Comparison of ENCODE assay signal across 8 cellular contexts in the genomic region with DNA sequence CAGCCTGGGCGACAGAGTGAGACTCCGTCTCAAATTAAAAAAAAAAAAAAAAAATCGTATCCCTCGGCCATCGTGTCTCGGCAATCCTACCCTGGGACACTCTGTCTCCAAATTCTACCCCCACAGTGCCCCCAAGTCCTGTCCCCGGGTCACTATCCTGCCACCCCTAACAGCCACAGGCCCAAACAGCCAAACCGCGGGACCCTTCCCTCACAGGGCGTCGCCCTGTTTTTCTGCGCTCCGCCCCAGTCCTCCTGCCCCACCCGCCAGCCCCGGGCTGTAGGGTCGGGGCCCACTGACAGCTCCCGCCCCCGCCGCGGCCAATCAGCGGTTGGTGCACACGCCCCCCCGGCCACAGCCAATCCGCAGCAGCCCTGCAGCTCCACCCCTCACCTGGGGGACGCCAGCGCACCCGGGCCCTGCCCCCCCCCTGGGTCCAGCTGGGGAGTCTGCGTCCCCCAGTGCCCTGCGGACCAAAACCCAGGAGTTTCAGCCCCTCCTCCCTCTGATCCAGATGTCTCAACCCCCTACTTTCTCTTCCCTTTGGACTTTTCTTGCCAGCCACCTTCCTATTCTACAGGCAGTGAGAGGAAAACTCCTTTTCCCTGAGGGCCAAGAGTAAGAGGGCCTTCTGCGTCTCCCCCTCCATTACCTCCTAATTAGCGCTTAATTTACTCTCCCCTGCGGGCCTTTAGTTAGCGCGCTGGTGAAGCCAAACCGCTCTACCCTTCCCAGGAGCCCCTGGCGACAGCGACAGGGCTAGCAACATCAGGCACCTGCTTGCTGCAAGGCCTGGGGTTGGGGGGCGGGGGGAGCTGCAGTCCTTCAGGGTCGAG. TPM values are rescaled to one million over a fixed set of nuclear protein-coding genes. Genes with fewer than 3 reads are reported as not detected.
DNase-seq lines count a peak whose midpoint lies in the region; ATAC-seq and TF ChIP-seq lines count a peak whose summit lies in the region.
"Had no signal": no experiment of that assay in that cellular context is flagged by ENCODE, and none has a peak within 500 bp of the region (broad histone marks: within the 10 kb centered on the region; RNA-seq: fewer than 3 reads in every experiment).

No MANE protein-coding gene starts in this region.

- 8 to 9% methylated on average over 30 to 39 of the region's 39 CpGs for WGBS in testis, 2 donors

- peak overlapping the region; percentile 61 for H3K4me2 ChIP-seq in PC-3 (ENCODE audit: low read length)
- no peak overlapping the region for H3K4me2 ChIP-seq in neural cell (ENCODE audit: low read length)

- no peak for TF ChIP-seq CTCF in PC-3 (conservative IDR thresholded peaks at IDR 0.05; ENCODE audit: low read depth, low read length)
- no peak for TF ChIP-seq CTCF in foreskin keratinocyte (conservative IDR thresholded peaks at IDR 0.05)
- no peak for TF ChIP-seq CTCF in neural cell (IDR thresholded peaks at IDR 0.05; ENCODE audit: poor library complexity, severe bottlenecking)
- TF ChIP-seq CTCF in testis (IDR thresholded peaks at IDR 0.05), result no peak

- H3K4me3 ChIP-seq in HUES48 (ENCODE audit: low read depth, low read length), result peak overlapping the region; percentile 58
- no peak overlapping the region; the same call in 1 of the 2 replicates for H3K4me3 ChIP-seq in PC-3 (ENCODE audit: low read length)
- peak overlapping the region; percentile 49 for H3K4me3 ChIP-seq in neural cell (ENCODE audit: low read length)
- peak overlapping the region; percentile 61 to 65 for H3K4me3 ChIP-seq in testis

- H3K4me1 ChIP-seq in HUES48 (ENCODE audit: control insufficient read depth, insufficient read depth, low read length) (peaks cover 13% of the 10 kb centered on the region), PC-3 (ENCODE audit: insufficient read depth, low read length) (peaks cover 8% of the 10 kb centered on the region; the same call in 1 of the 2 replicates), foreskin keratinocyte (no peaks in the 10 kb centered on the region), testis (peaks cover 21% of the 10 kb centered on the region)

- H3K9ac ChIP-seq in HUES48 (ENCODE audit: low read depth, low read length) (peak overlapping the region; percentile 48; the same call in 1 of the 2 replicates), PC-3 (ENCODE audit: low read length) (no peak overlapping the region), neural cell (ENCODE audit: low read length) (no peak overlapping the region)

- no peak overlapping the region for H2AFZ ChIP-seq in PC-3 (ENCODE audit: low read length)
- H2AFZ ChIP-seq in neural cell (ENCODE audit: low read depth, low read length), result no peak overlapping the region

- ATAC-seq in GM18502 (IDR thresholded peaks at IDR 0.05; ENCODE audit: poor library complexity, unreplicated experiment), result peak; percentile 50
- ATAC-seq in PC-3, result peak; percentile 50
- peak; percentile 61 for ATAC-seq in foreskin keratinocyte

- DNase-seq in PC-3 (peak; percentile 31), foreskin keratinocyte (peak; percentile 39 to 100), testis (peak; percentile 93)
- DNase-seq in activated naive CD4-positive, alpha-beta T cell (lab: John Stamatoyannopoulos, UW), result peak in 3 of 4 experiments; percentile 12 to 56 (median 13)

- no TSS peak for BruUV-seq in PC-3 (replicated peaks; lab: Mats Ljungman, UMichigan)

- no peaks in the 10 kb centered on the region for H4K20me1 ChIP-seq in PC-3 (ENCODE audit: low read length)
- no peaks in the 10 kb centered on the region for H4K20me1 ChIP-seq in neural cell (ENCODE audit: insufficient read depth)

- CTCF ChIA-PET in PC-3 (lab: Charles Lee), result interaction anchor here (0.9 kb wide), 1 partner anchor 181 kb away, joined by 6 read pairs; a partner anchor contains a TSS

- intact Hi-C loops in PC-3 (cut with micrococcal nuclease) (no loop called here), testis (cut with DNase I; ENCODE audit: low total_unique reads) (no loop called here)

- no peak for TF ChIP-seq EP300 in neural cell (conservative IDR thresholded peaks at IDR 0.05; ENCODE audit: poor library complexity, severe bottlenecking)

- no peaks in the 10 kb centered on the region for H3K9me3 ChIP-seq in HUES48 (ENCODE audit: control insufficient read depth, insufficient read depth, low read length)
- no peaks in the 10 kb centered on the region for H3K9me3 ChIP-seq in PC-3 (ENCODE audit: low read length)
- no peaks in the 10 kb centered on the region for H3K9me3 ChIP-seq in neural cell (ENCODE audit: low read length)
- H3K9me3 ChIP-seq in testis, result no peaks in the 10 kb centered on the region

- H3K9me2 ChIP-seq in PC-3 (replicated peaks; ENCODE audit: low read length) (no peaks in the 10 kb centered on the region), neural cell (ENCODE audit: insufficient read depth, low read length) (no peaks in the 10 kb centered on the region)

- H3K27me3 ChIP-seq in HUES48 (ENCODE audit: control insufficient read depth, insufficient read depth, low read length), result no peaks in the 10 kb centered on the region
- H3K27me3 ChIP-seq in PC-3 (ENCODE audit: low read length), result no peaks in the 10 kb centered on the region
- no peaks in the 10 kb centered on the region for H3K27me3 ChIP-seq in foreskin keratinocyte
- no peaks in the 10 kb centered on the region for H3K27me3 ChIP-seq in neural cell (ENCODE audit: insufficient read depth, low read depth, low read length)
- no peaks in the 10 kb centered on the region for H3K27me3 ChIP-seq in testis

- TF ChIP-seq POLR2A in testis (IDR thresholded peaks at IDR 0.05), result peak; percentile 49

- no peak for TF ChIP-seq RAD21 in neural cell (conservative IDR thresholded peaks at IDR 0.05)

- H3K36me3 ChIP-seq in HUES48 (ENCODE audit: control insufficient read depth, insufficient read depth, low read length), result no peaks in the 10 kb centered on the region
- H3K36me3 ChIP-seq in PC-3 (ENCODE audit: low read depth, low read length), result no peaks in the 10 kb centered on the region
- no peaks in the 10 kb centered on the region for H3K36me3 ChIP-seq in neural cell (ENCODE audit: insufficient read depth, low read length)
- no peaks in the 10 kb centered on the region for H3K36me3 ChIP-seq in testis (ENCODE audit: low read depth, missing control alignments)

- POLR2A ChIA-PET in PC-3 (lab: Charles Lee; ENCODE audit: unreplicated experiment), result no interaction called here

- H3K79me2 ChIP-seq in PC-3 (ENCODE audit: low read length) (peaks cover 22% of the 10 kb centered on the region), neural cell (replicated peaks; ENCODE audit: insufficient read depth, low read length) (no peaks in the 10 kb centered on the region)

- H3K27ac ChIP-seq in HUES48 (ENCODE audit: low read depth, low read length) (peak overlapping the region; percentile 69), PC-3 (ENCODE audit: low read length) (no peak overlapping the region), foreskin keratinocyte (no peak overlapping the region), neural cell (ENCODE audit: low read length) (no peak overlapping the region), testis (peak overlapping the region; percentile 72 to 91)

- H3F3A ChIP-seq in PC-3 (ENCODE audit: low read length, unreplicated experiment) (no peaks in the 10 kb centered on the region), neural cell (ENCODE audit: insufficient read depth, low read length, poor library complexity, severe bottlenecking) (no peaks in the 10 kb centered on the region)

TF ChIP-seq in neural cell, 6 proteins besides CTCF, POLR2A, EP300 and RAD21 (continues in another document):
- no peak for TF ChIP-seq EZH2 (IDR thresholded peaks at IDR 0.05; ENCODE audit: borderline replicate concordance, insufficient read depth, low read length, poor library complexity, severe bottlenecking)

RNA-seq across cellular contexts. Expression of a gene that starts 1.5 kb away (rescaled TPM):
- total RNA-seq in PC-3 (2014; rRNA removed) (41.1 and 50.0 TPM in 2 replicates), foreskin keratinocyte (40.9 and 42.9 TPM in 2 replicates), testis (10 to 100 TPM; 58.5 to 67.4 TPM)
- polyA plus RNA-seq in foreskin keratinocyte (52.5 and 56.8 TPM in 2 replicates), neural cell (19.5 and 28.5 TPM in 2 replicates), testis (ENCODE audit: insufficient read depth, low read depth, low replicate concordance) (38.0 TPM)
- 15.5 and 15.6 TPM in 2 replicates for polyA minus RNA-seq in neural cell

RNA-seq across cellular contexts. Expression of a gene that starts 24.0 kb away (rescaled TPM):
- total RNA-seq in PC-3 (2014; rRNA removed) (15.0 and 15.4 TPM in 2 replicates), foreskin keratinocyte (4.0 and 4.4 TPM in 2 replicates), testis (10 to 100 TPM in 1 of 2 donors, 1 to 10 TPM in 1; 5.6 to 11.9 TPM)
- polyA plus RNA-seq in foreskin keratinocyte (7.6 and 9.6 TPM in 2 replicates), neural cell (0.40 and 0.44 TPM in 2 replicates), testis (ENCODE audit: insufficient read depth, low read depth, low replicate concordance) (8.8 TPM)
- not detected in 2 replicates for polyA minus RNA-seq in neural cell

RNA-seq across cellular contexts. Expression of a gene that starts 56.1 kb away (rescaled TPM):
- 0.63 and 1.2 TPM in 2 replicates for total RNA-seq in PC-3 (2014; rRNA removed)
- 6.3 and 7.4 TPM in 2 replicates for total RNA-seq in foreskin keratinocyte
- 8.5 and 9.2 TPM in 2 replicates for polyA plus RNA-seq in foreskin keratinocyte
- polyA plus RNA-seq in neural cell, result not detected in 2 replicates
- polyA minus RNA-seq in neural cell, result not detected in 2 replicates
- 10 to 100 TPM; 12.8 to 22.3 TPM for total RNA-seq in testis
- polyA plus RNA-seq in testis (ENCODE audit: insufficient read depth, low read depth, low replicate concordance), result 19.9 TPM

RNA-seq across cellular contexts. Expression of a gene that starts 57.0 kb away (rescaled TPM):
- not detected in 2 replicates for total RNA-seq in PC-3 (2014; rRNA removed)
- total RNA-seq in foreskin keratinocyte, result not detected in 2 replicates
- not detected in 2 replicates for polyA plus RNA-seq in foreskin keratinocyte
- polyA plus RNA-seq in neural cell, result not detected in 2 replicates
- not detected in 2 replicates for polyA minus RNA-seq in neural cell
- total RNA-seq in testis, result not detected
- not detected for polyA plus RNA-seq in testis (ENCODE audit: insufficient read depth, low read depth, low replicate concordance)
- total RNA-seq: pulmonary artery endothelial cell had no signal

RNA-seq across cellular contexts. Expression of a gene that starts 59.9 kb away (rescaled TPM):
- 4.6 and 4.8 TPM in 2 replicates for total RNA-seq in PC-3 (2014; rRNA removed)
- total RNA-seq in foreskin keratinocyte, result 8.0 and 8.2 TPM in 2 replicates
- polyA plus RNA-seq in foreskin keratinocyte, result 3.9 and 4.0 TPM in 2 replicates
- polyA plus RNA-seq in neural cell, result 0.15 and 0.26 TPM in 2 replicates
- polyA minus RNA-seq in neural cell, result 0.49 and 0.58 TPM in 2 replicates
- total RNA-seq in testis, result 1 to 10 TPM; 2.0 to 3.6 TPM
- 5.1 TPM for polyA plus RNA-seq in testis (ENCODE audit: insufficient read depth, low read depth, low replicate concordance)

Comparison
In these comparisons a context has a peak if more than half of its experiments do, and no peak if none do; other contexts are left out.
1. H3K27ac ChIP-seq: peak in HUES48 (single experiment) and testis (2 of 2); none in PC-3 (single experiment), foreskin keratinocyte (single experiment) and neural cell (single experiment).
2. DNase-seq: peak in every context shown above with its lines; median percentile 93 in testis; 70 in foreskin keratinocyte; 31 in PC-3; 13 in activated naive CD4-positive, alpha-beta T cell.
3. Peak in every context shown above with its lines, with median percentiles within 50 percentile points of each other: ATAC-seq.